ENCODE assay signal across 9 cellular contexts in genomic region chr2:224984641-224985040, GRCh38. TPM values are rescaled to one million over a fixed set of nuclear protein-coding genes. Genes with fewer than 3 reads are reported as not detected.
DNase-seq lines count a peak whose midpoint lies in the region; TF ChIP-seq lines count a peak whose summit lies in the region.
"Had no signal": no experiment of that assay in that cellular context is flagged by ENCODE, and none has a peak within 500 bp of the region (broad histone marks: within the 10 kb centered on the region; RNA-seq: fewer than 3 reads in every experiment).

No MANE protein-coding gene starts in this region.

- peaks cover 13% of the 10 kb centered on the region for H3K36me3 Mint-ChIP-seq in activated naive CD4-positive, alpha-beta T cell treated with anti-CD3 and anti-CD28 coated beads for 36 hours (ENCODE audit: low read depth)
- peaks cover 60% of the 10 kb centered on the region for H3K36me3 Mint-ChIP-seq in T-helper 2 cell treated with Interferon-gamma antibody and Interleukin-4, amounts not matched to agents 5 μg/mL and 100 μg/mL, for 36 hours (ENCODE audit: low read depth)

- no peak for TF ChIP-seq CTCF in tibial artery (IDR thresholded peaks at IDR 0.05)

- H3K27me3 Mint-ChIP-seq in activated naive CD4-positive, alpha-beta T cell treated with anti-CD3 and anti-CD28 coated beads for 36 hours (ENCODE audit: low read depth), result no peaks in the 10 kb centered on the region
- no peaks in the 10 kb centered on the region for H3K27me3 Mint-ChIP-seq in T-helper 2 cell treated with Interferon-gamma antibody and Interleukin-4, amounts not matched to agents 5 μg/mL and 100 μg/mL, for 36 hours (ENCODE audit: low read depth)

- DNase-seq in activated naive CD4-positive, alpha-beta T cell treated with anti-CD3 and anti-CD28 coated beads for 36 hours, result peak; percentile 43
- DNase-seq in activated naive CD4-positive, alpha-beta T cell treated with Interleukin-2 at 50 U/mL for 16 hours, result no peak
- DNase-seq in T-helper 2 cell treated with Interferon-gamma antibody and Interleukin-4, amounts not matched to agents 5 μg/mL and 100 μg/mL, for 36 hours (ENCODE audit: low spot score), result no peak
- DNase-seq in tibial artery, result no peak
- no peak for DNase-seq in RPMI8226
- DNase-seq in NCI-H748 (lab: John Stamatoyannopoulos, UW; ENCODE audit: unreplicated experiment), result no peak
- no peak for DNase-seq in NOMO-1 treated with DMSO at 0.1 percent for 48 hours (lab: John Stamatoyannopoulos, UW; ENCODE audit: unreplicated experiment)
- DNase-seq: NCI-H774 had no signal

- H3K27ac ChIP-seq in layer of hippocampus (ENCODE audit: low read depth, low read length), result peak overlapping the region; percentile 50
- peak overlapping the region; percentile 83 to 85 for H3K27ac ChIP-seq in tibial artery

- CTCF ChIA-PET in activated naive CD4-positive, alpha-beta T cell treated with anti-CD3 and anti-CD28 coated beads for 36 hours (lab: Charles Lee), result interaction anchor here (0.6 to 4.8 kb wide), 5 partner anchors 17 to 54 kb away, joined by 3 to 29 read pairs (median 4); no protein-coding TSS in a partner anchor

- H3K4me3 ChIP-seq in tibial artery, result peak overlapping the region in 1 of 2 donors; percentile 51

- H3K4me1 ChIP-seq in tibial artery, result peaks cover 0 to 18% (median 2%) of the 10 kb centered on the region in 4 donors

- H3K27me3 ChIP-seq in layer of hippocampus (ENCODE audit: control insufficient read depth, insufficient read depth, low read length) (no peaks in the 10 kb centered on the region), tibial artery (no peaks in the 10 kb centered on the region)

- no peaks in the 10 kb centered on the region for H3K36me3 ChIP-seq in tibial artery

- H3K27ac Mint-ChIP-seq in activated naive CD4-positive, alpha-beta T cell treated with anti-CD3 and anti-CD28 coated beads for 36 hours, result peak overlapping the region; percentile 90
- peak overlapping the region; percentile 83 for H3K27ac Mint-ChIP-seq in T-helper 2 cell treated with Interferon-gamma antibody and Interleukin-4, amounts not matched to agents 5 μg/mL and 100 μg/mL, for 36 hours

- intact Hi-C loops in activated naive CD4-positive, alpha-beta T cell treated with anti-CD3 and anti-CD28 coated beads for 36 hours (cut with micrococcal nuclease), result loop anchor here (1.0 kb wide), 1 partner anchor 37 kb away; no protein-coding TSS in a partner anchor
- intact Hi-C loops in tibial artery (cut with DNase I; ENCODE audit: low total_unique reads), result loop anchor here (5.0 to 10.0 kb wide), 2 partner anchors 47 to 90 kb away; no protein-coding TSS in a partner anchor

- H3K4me1 Mint-ChIP-seq in activated naive CD4-positive, alpha-beta T cell treated with anti-CD3 and anti-CD28 coated beads for 36 hours (ENCODE audit: low read depth), result peaks cover 77% of the 10 kb centered on the region
- peaks cover 72% of the 10 kb centered on the region for H3K4me1 Mint-ChIP-seq in T-helper 2 cell treated with Interferon-gamma antibody and Interleukin-4, amounts not matched to agents 5 μg/mL and 100 μg/mL, for 36 hours (ENCODE audit: low read depth)

- peak overlapping the region; percentile 56 for H3K4me3 Mint-ChIP-seq in activated naive CD4-positive, alpha-beta T cell treated with anti-CD3 and anti-CD28 coated beads for 36 hours
- peak overlapping the region; percentile 75 for H3K4me3 Mint-ChIP-seq in T-helper 2 cell treated with Interferon-gamma antibody and Interleukin-4, amounts not matched to agents 5 μg/mL and 100 μg/mL, for 36 hours

- H3K9me3 Mint-ChIP-seq in activated naive CD4-positive, alpha-beta T cell treated with anti-CD3 and anti-CD28 coated beads for 36 hours, result no peaks in the 10 kb centered on the region
- H3K9me3 Mint-ChIP-seq in T-helper 2 cell treated with Interferon-gamma antibody and Interleukin-4, amounts not matched to agents 5 μg/mL and 100 μg/mL, for 36 hours, result no peaks in the 10 kb centered on the region

- H3K9me3 ChIP-seq in tibial artery, result no peaks in the 10 kb centered on the region

RNA-seq across cellular contexts. Expression of gene DOCK10, which starts 57.6 kb away (rescaled TPM):
- 100 to 1,000 TPM; 123 to 137 TPM for total RNA-seq in activated naive CD4-positive, alpha-beta T cell treated with anti-CD3 and anti-CD28 coated beads for 36 hours
